Comparison of ENCODE assay signal across 8 cellular contexts in genomic region chr16:15055141-15056053, GRCh38. TPM values are rescaled to one million over a fixed set of nuclear protein-coding genes. Genes with fewer than 3 reads are reported as not detected.
A peak's percentile ranks its signal among the peaks of the same experiment; 100 is the strongest.
DNase-seq lines count a peak whose midpoint lies in the region; ATAC-seq and TF ChIP-seq lines count a peak whose summit lies in the region.

No MANE protein-coding gene starts in this region.

- DNase-seq in WERI-Rb-1, result peak; percentile 53
- no peak for DNase-seq in epithelial cell of proximal tubule (ENCODE audit: low read depth)
- DNase-seq in SK-N-DZ (ENCODE audit: low spot score), result no peak
- DNase-seq in occipital lobe (lab: John Stamatoyannopoulos, UW), result no peak

- H3K4me3 ChIP-seq in HUES48 (ENCODE audit: low read depth, low read length) (peak overlapping the region; percentile 81), WERI-Rb-1 (ENCODE audit: low read depth, low read length) (peak overlapping the region; percentile 83), epithelial cell of proximal tubule (ENCODE audit: low read depth, low read length) (peak overlapping the region; percentile 97), neural cell (ENCODE audit: low read length) (peak overlapping the region; percentile 90)

- H3K79me2 ChIP-seq in neural cell (replicated peaks; ENCODE audit: insufficient read depth, low read length), result peaks cover 4% of the 10 kb centered on the region

- H3K9ac ChIP-seq in HUES48 (ENCODE audit: low read depth, low read length) (peak overlapping the region; percentile 42), neural cell (ENCODE audit: low read length) (peak overlapping the region; percentile 62)

- TF ChIP-seq CTCF in GM12872 (IDR thresholded peaks at IDR 0.05; ENCODE audit: insufficient read depth, low read depth, low read length) (peak; percentile 42), WERI-Rb-1 (IDR thresholded peaks at IDR 0.05; ENCODE audit: low read depth, low read length) (peak; percentile 38), epithelial cell of proximal tubule (conservative IDR thresholded peaks at IDR 0.05; ENCODE audit: low read depth, low read length) (peak; percentile 22), neural cell (IDR thresholded peaks at IDR 0.05; ENCODE audit: poor library complexity, severe bottlenecking) (peak; percentile 54)

- no peak for TF ChIP-seq EP300 in neural cell (conservative IDR thresholded peaks at IDR 0.05; ENCODE audit: poor library complexity, severe bottlenecking)

- peak overlapping the region; percentile 67 for H3K27ac ChIP-seq in HUES48 (ENCODE audit: low read depth, low read length)
- H3K27ac ChIP-seq in WERI-Rb-1, result peak overlapping the region; percentile 73
- no peak overlapping the region for H3K27ac ChIP-seq in neural cell (ENCODE audit: low read length)

- TF ChIP-seq RAD21 in neural cell (conservative IDR thresholded peaks at IDR 0.05), result no peak

- H3F3A ChIP-seq in neural cell (ENCODE audit: insufficient read depth, low read length, poor library complexity, severe bottlenecking), result no peaks in the 10 kb centered on the region

- H3K27me3 ChIP-seq in HUES48 (ENCODE audit: control insufficient read depth, insufficient read depth, low read length), result no peaks in the 10 kb centered on the region
- no peaks in the 10 kb centered on the region for H3K27me3 ChIP-seq in WERI-Rb-1 (ENCODE audit: insufficient read depth, low read depth, severe bottlenecking)
- no peaks in the 10 kb centered on the region for H3K27me3 ChIP-seq in neural cell (ENCODE audit: insufficient read depth, low read depth, low read length)

- peaks cover 23% of the 10 kb centered on the region for H3K36me3 ChIP-seq in HUES48 (ENCODE audit: control insufficient read depth, insufficient read depth, low read length)
- peaks cover 11% of the 10 kb centered on the region; the same call in 1 of the 2 replicates for H3K36me3 ChIP-seq in WERI-Rb-1
- H3K36me3 ChIP-seq in neural cell (ENCODE audit: insufficient read depth, low read length), result no peaks in the 10 kb centered on the region

- H3K9me3 ChIP-seq in HUES48 (ENCODE audit: control insufficient read depth, insufficient read depth, low read length) (no peaks in the 10 kb centered on the region), WERI-Rb-1 (ENCODE audit: severe bottlenecking) (no peaks in the 10 kb centered on the region), neural cell (ENCODE audit: low read length) (no peaks in the 10 kb centered on the region)

- no peaks in the 10 kb centered on the region for H4K20me1 ChIP-seq in neural cell (ENCODE audit: insufficient read depth)

- H3K4me1 ChIP-seq in HUES48 (ENCODE audit: control insufficient read depth, insufficient read depth, low read length), result no peaks in the 10 kb centered on the region

- peak overlapping the region; percentile 51 for H3K4me2 ChIP-seq in neural cell (ENCODE audit: low read length)

- no peaks in the 10 kb centered on the region for H3K9me2 ChIP-seq in neural cell (ENCODE audit: insufficient read depth, low read length)

- peak overlapping the region; percentile 40 for H2AFZ ChIP-seq in neural cell (ENCODE audit: low read depth, low read length)

- ATAC-seq in GM21381 (IDR thresholded peaks at IDR 0.05; ENCODE audit: unreplicated experiment), result peak; percentile 51

TF ChIP-seq in neural cell, 6 proteins besides CTCF, POLR2A, EP300 and RAD21:
- TF ChIP-seq EZH2 (IDR thresholded peaks at IDR 0.05; ENCODE audit: borderline replicate concordance, insufficient read depth, low read length, poor library complexity, severe bottlenecking), result no peak
- TF ChIP-seq SMC3 (conservative IDR thresholded peaks at IDR 0.05; ENCODE audit: poor library complexity), result peak; percentile 9

RNA-seq across cellular contexts. Expression of gene NTAN1, which starts 0.5 kb away (rescaled TPM):
- 74.3 and 84.5 TPM in 2 replicates for total RNA-seq in epithelial cell of proximal tubule
- 31.1 and 41.4 TPM in 2 replicates for polyA plus RNA-seq in neural cell
- polyA minus RNA-seq in neural cell, result 12.4 and 16.6 TPM in 2 replicates
- 52.0 and 78.7 TPM in 2 replicates for polyA plus RNA-seq in SK-N-DZ (2014; cell fraction: cytosol; rRNA removed)
- 40.6 and 49.7 TPM in 2 replicates for polyA plus RNA-seq in SK-N-DZ (2014; cell fraction: nucleus; rRNA removed)
- 25.1 TPM for total RNA-seq in occipital lobe

RNA-seq across cellular contexts. Expression of gene RRN3, which starts 38.7 kb away (rescaled TPM):
- 19.5 and 30.0 TPM in 2 replicates for total RNA-seq in epithelial cell of proximal tubule
- polyA plus RNA-seq in neural cell, result 91.9 and 95.4 TPM in 2 replicates
- polyA minus RNA-seq in neural cell, result 108 and 110 TPM in 2 replicates
- polyA plus RNA-seq in SK-N-DZ (2014; cell fraction: cytosol; rRNA removed), result 66.0 and 76.1 TPM in 2 replicates
- 47.2 and 56.8 TPM in 2 replicates for polyA plus RNA-seq in SK-N-DZ (2014; cell fraction: nucleus; rRNA removed)
- 93.9 TPM for total RNA-seq in occipital lobe
